In genomic region chr4:164768516-164768915, GRCh38 we compare ENCODE assay signal across 8 cellular contexts. TPM values are rescaled to one million over a fixed set of nuclear protein-coding genes. Genes with fewer than 3 reads are reported as not detected.
A peak's percentile ranks its signal among the peaks of the same experiment; 100 is the strongest.
DNase-seq lines count a peak whose midpoint lies in the region; ATAC-seq, FAIRE-seq and TF ChIP-seq lines count a peak whose summit lies in the region.

No MANE protein-coding gene starts in this region.

- FAIRE-seq in HTR-8/SVneo (lab: Jason Lieb, UNC): no peak

- DNase-seq in SW480 (ENCODE audit: low spot score) (peak; percentile 39), myocyte (ENCODE audit: low read depth) (peak; percentile 22), D341Med (ENCODE audit: low spot score) (no peak), HTR-8/SVneo (ENCODE audit: insufficient read length, low spot score) (no peak)
- DNase-seq in activated CD4-positive, CD25-positive, alpha-beta regulatory T cell treated with anti-CD3 and anti-CD28 coated beads, Interleukin-2, amount 50 U/mL, for 72 hours: no peak

- TF ChIP-seq CTCF in GM12872 (IDR thresholded peaks at IDR 0.05; ENCODE audit: insufficient read depth, low read depth, low read length): peak; percentile 36; the same call in 2 of the 3 replicates

- ATAC-seq in HG03103 (IDR thresholded peaks at IDR 0.05; ENCODE audit: low read depth, unreplicated experiment): peak; percentile 60
- ATAC-seq in HG02885 (IDR thresholded peaks at IDR 0.05; ENCODE audit: poor library complexity, unreplicated experiment): no peak

RNA-seq across cellular contexts. Expression of gene SMIM31, which starts 14.6 kb away (rescaled TPM):
- not detected in 2 replicates for total RNA-seq in myocyte
- polyA plus RNA-seq in myocyte (2012): not detected

Comparison
In these comparisons a context has a peak if more than half of its experiments do, and no peak if none do; other contexts are left out.
1. DNase-seq: peak in SW480 (single experiment) and myocyte (single experiment); none in D341Med (single experiment), activated CD4-positive, CD25-positive, alpha-beta regulatory T cell treated with anti-CD3 and anti-CD28 coated beads, Interleukin-2, amount 50 U/mL, for 72 hours (single experiment) and HTR-8/SVneo (single experiment).